In the genomic region with DNA sequence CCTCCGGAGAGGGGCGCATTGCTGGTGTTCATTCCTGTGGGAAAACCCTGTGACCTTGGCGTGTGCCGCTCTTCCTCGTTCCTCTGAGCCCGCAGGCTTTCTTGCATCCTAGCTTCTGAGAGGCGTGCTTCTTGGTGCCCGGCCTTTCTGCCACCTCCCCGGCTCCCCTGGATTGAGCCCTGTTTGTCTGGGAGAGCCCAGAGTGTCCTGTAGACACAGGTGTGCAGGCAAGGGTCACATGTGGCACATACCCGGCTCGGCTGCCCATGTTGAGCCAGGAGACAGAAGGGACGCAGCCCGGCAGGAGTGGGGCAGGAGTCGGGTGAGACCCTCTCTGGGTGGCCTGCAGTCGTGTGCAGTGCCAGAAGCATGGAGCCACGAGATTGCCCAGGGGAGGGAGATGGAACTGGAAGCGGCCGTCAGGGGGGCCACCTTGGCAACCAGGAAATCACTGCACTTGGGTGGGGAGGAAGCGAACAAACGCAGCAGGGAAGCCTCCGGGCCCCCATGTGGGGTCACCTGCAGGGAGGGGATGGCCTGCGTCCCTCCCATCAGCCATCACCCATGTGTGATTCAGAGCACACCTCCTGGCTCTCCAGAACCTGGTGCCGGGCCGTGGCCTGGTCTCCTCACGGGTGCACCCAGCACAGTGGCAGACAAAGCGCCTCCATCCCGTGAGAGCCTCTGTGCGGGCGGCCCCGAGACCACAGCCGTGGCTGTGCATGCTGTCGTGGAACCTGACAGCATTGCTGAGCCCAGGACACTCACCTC, we compare ENCODE assay signal across 15 cellular contexts.
DNase-seq lines count a peak whose midpoint lies in the region; ATAC-seq and TF ChIP-seq lines count a peak whose summit lies in the region.
"Had no signal": no experiment of that assay in that cellular context is flagged by ENCODE, and none has a peak within 500 bp of the region (broad histone marks: within the 10 kb centered on the region; RNA-seq: fewer than 3 reads in every experiment).

No MANE protein-coding gene starts in this region.

- TF ChIP-seq CTCF in OCI-LY7 (conservative IDR thresholded peaks at IDR 0.05; ENCODE audit: low read length): no peak

- DNase-seq in activated T-cell treated with anti-CD3 and anti-CD28 coated beads, Interleukin-2, amount 50 U/mL, for 4 hours: no peak
- no peak for DNase-seq in activated T-cell treated with anti-CD3 and anti-CD28 coated beads, Interleukin-2, amount 50 U/mL, for 1 hour
- no peak for DNase-seq in OCI-LY7 (ENCODE audit: low spot score)
- no peak for DNase-seq in immature natural killer cell
- peak; percentile 22 for DNase-seq in stimulated activated naive CD8-positive, alpha-beta T cell treated with anti-CD3 and anti-CD28 coated beads, Interleukin-15, Interleukin-2, amounts not matched to agents 100 U/mL and 50 U/mL, for 24 hours
- no peak for DNase-seq in NCI-H2171 treated with DMSO at 0.1 percent for 48 hours (lab: John Stamatoyannopoulos, UW)
- DNase-seq in KBM-7: no peak
- DNase-seq: effector CD8-positive, alpha-beta T cell; HCEC 1CT; NCI-H2171; sigmoid colon; uterus had no signal

- H3K9me3 ChIP-seq in OCI-LY7 (ENCODE audit: low read length): no peaks in the 10 kb centered on the region
- H3K9me3 ChIP-seq: sigmoid colon, uterus had no signal

- peaks cover 15% of the 10 kb centered on the region for H3K4me1 Mint-ChIP-seq in activated T-cell treated with anti-CD3 and anti-CD28 coated beads, Interleukin-2, amount 50 U/mL, for 4 hours (ENCODE audit: low read depth)
- peaks cover 9 to 13% of the 10 kb centered on the region in 2 donors for H3K4me1 Mint-ChIP-seq in immature natural killer cell

- H3K4me2 ChIP-seq in OCI-LY7 (ENCODE audit: low read length): peak overlapping the region; percentile 81

- CTCF ChIA-PET in OCI-LY7 (lab: Charles Lee; ENCODE audit: unreplicated experiment): no interaction called here

- in situ Hi-C loops in KBM-7 (cut with MboI; ENCODE audit: low pct_unique_long_range_greater_than_20kb, low sequenced_read_pairs): no loop called here

- no peak overlapping the region for H3K27ac ChIP-seq in OCI-LY7 (ENCODE audit: low read depth, low read length, poor library complexity, severe bottlenecking)
- H3K27ac ChIP-seq: uterus, VCaP had no signal

- H3K9me3 Mint-ChIP-seq in activated T-cell treated with anti-CD3 and anti-CD28 coated beads, Interleukin-2, amount 50 U/mL, for 4 hours: no peaks in the 10 kb centered on the region
- no peaks in the 10 kb centered on the region for H3K9me3 Mint-ChIP-seq in immature natural killer cell
- H3K9me3 Mint-ChIP-seq: activated naive CD4-positive, alpha-beta T cell treated with anti-CD3 and anti-CD28 coated beads, Interleukin-2, amount 50 U/mL, for 24 hours had no signal

- no TSS peak for BruUV-seq in OCI-LY7 (replicated peaks; lab: Mats Ljungman, UMichigan)

- no peaks in the 10 kb centered on the region for H3K36me3 Mint-ChIP-seq in activated T-cell treated with anti-CD3 and anti-CD28 coated beads, Interleukin-2, amount 50 U/mL, for 4 hours (ENCODE audit: insufficient read depth)
- H3K36me3 Mint-ChIP-seq in immature natural killer cell: no peaks in the 10 kb centered on the region
- H3K36me3 Mint-ChIP-seq: activated naive CD4-positive, alpha-beta T cell treated with anti-CD3 and anti-CD28 coated beads, Interleukin-2, amount 50 U/mL, for 24 hours had no signal

- peaks cover 30% of the 10 kb centered on the region for H3K4me1 ChIP-seq in OCI-LY7 (ENCODE audit: insufficient read depth, low read length, poor library complexity, severe bottlenecking)
- H3K4me1 ChIP-seq: uterus had no signal

- H3K36me3 ChIP-seq in OCI-LY7 (ENCODE audit: insufficient read depth, low read length): no peaks in the 10 kb centered on the region
- H3K36me3 ChIP-seq: uterus had no signal

- no peaks in the 10 kb centered on the region for H3K9me2 ChIP-seq in OCI-LY7 (ENCODE audit: insufficient read depth, low read length)

- H3K4me3 Mint-ChIP-seq in activated T-cell treated with anti-CD3 and anti-CD28 coated beads, Interleukin-2, amount 50 U/mL, for 4 hours: peak overlapping the region; percentile 48
- H3K4me3 Mint-ChIP-seq in immature natural killer cell: peak overlapping the region in 3 of 5 donors; percentile 51 to 63 (median 63)
- H3K4me3 Mint-ChIP-seq: activated naive CD4-positive, alpha-beta T cell treated with anti-CD3 and anti-CD28 coated beads, Interleukin-2, amount 50 U/mL, for 24 hours had no signal

- ATAC-seq in activated T-cell treated with anti-CD3 and anti-CD28 coated beads, Interleukin-2, amount 50 U/mL, for 4 hours: peak in 1 of 2 donors; percentile 13
- ATAC-seq in stimulated activated naive CD8-positive, alpha-beta T cell treated with anti-CD3 and anti-CD28 coated beads, Interleukin-15, Interleukin-2, amounts not matched to agents 100 U/mL and 50 U/mL, for 24 hours: peak; percentile 47
- ATAC-seq in GM21737 (IDR thresholded peaks at IDR 0.05; ENCODE audit: unreplicated experiment): no peak

- H3K4me3 ChIP-seq in OCI-LY7 (ENCODE audit: low read depth, low read length, poor library complexity, severe bottlenecking): peak overlapping the region; percentile 52
- H3K4me3 ChIP-seq: sigmoid colon, uterus had no signal

- POLR2A ChIA-PET in OCI-LY7 (lab: Charles Lee): interaction anchor here (0.7 kb wide), 1 partner anchor 14 kb away, joined by 3 read pairs; no protein-coding TSS in a partner anchor

- intact Hi-C loops in OCI-LY7 (cut with micrococcal nuclease; ENCODE audit: unreplicated experiment): no loop called here

- peak overlapping the region in 2 of 6 donors; percentile 7 to 35 for H3K27ac Mint-ChIP-seq in immature natural killer cell
- H3K27ac Mint-ChIP-seq: activated naive CD4-positive, alpha-beta T cell treated with anti-CD3 and anti-CD28 coated beads, Interleukin-2, amount 50 U/mL, for 24 hours had no signal

- H3K79me2 ChIP-seq in OCI-LY7 (ENCODE audit: insufficient read depth, low read depth, low read length): no peaks in the 10 kb centered on the region

- H3K27me3 Mint-ChIP-seq in activated T-cell treated with anti-CD3 and anti-CD28 coated beads, Interleukin-2, amount 50 U/mL, for 4 hours (ENCODE audit: low read depth): peaks cover 16% of the 10 kb centered on the region
- H3K27me3 Mint-ChIP-seq in immature natural killer cell (ENCODE audit: low read depth in 3 of 3): peaks cover 4 to 8% (median 5%) of the 10 kb centered on the region in 3 donors

- peak overlapping the region; percentile 56; the same call in 1 of the 2 replicates for H2AFZ ChIP-seq in OCI-LY7 (ENCODE audit: low read length)

- no peaks in the 10 kb centered on the region for H4K20me1 ChIP-seq in OCI-LY7 (ENCODE audit: insufficient read depth, low read length)
